Comparison of ENCODE assay signal across 19 cellular contexts in genomic region chr21:41497008-41497407, GRCh38. TPM values are rescaled to one million over a fixed set of nuclear protein-coding genes. Genes with fewer than 3 reads are reported as not detected.
DNase-seq lines count a peak whose midpoint lies in the region; ATAC-seq and TF ChIP-seq lines count a peak whose summit lies in the region.
"Had no signal": no experiment of that assay in that cellular context is flagged by ENCODE, and none has a peak within 500 bp of the region (broad histone marks: within the 10 kb centered on the region; RNA-seq: fewer than 3 reads in every experiment).

No MANE protein-coding gene starts in this region.

- no peaks in the 10 kb centered on the region for H3K27me3 ChIP-seq in Peyer's patch
- no peaks in the 10 kb centered on the region for H3K27me3 ChIP-seq in parathyroid adenoma (ENCODE audit: control insufficient read depth, insufficient read depth, low read length)
- H3K27me3 ChIP-seq in upper lobe of right lung = peaks cover 8% of the 10 kb centered on the region

- ATAC-seq in upper lobe of right lung = peak; percentile 31
- ATAC-seq: GM23338, Panc1 had no signal

- H3K9me3 ChIP-seq in Peyer's patch = no peaks in the 10 kb centered on the region
- no peaks in the 10 kb centered on the region for H3K9me3 ChIP-seq in parathyroid adenoma (ENCODE audit: control insufficient read depth, low read length)
- H3K9me3 ChIP-seq in upper lobe of right lung = no peaks in the 10 kb centered on the region

- peak overlapping the region; percentile 37 for H3K4me2 ChIP-seq in parathyroid adenoma (ENCODE audit: low read length)
- H3K4me2 ChIP-seq: GM23338 had no signal

- H3K36me3 ChIP-seq in Peyer's patch (peaks cover 0 to 38% (median 0%) of the 10 kb centered on the region in 3 donors), parathyroid adenoma (ENCODE audit: control insufficient read depth, insufficient read depth, low read length) (no peaks in the 10 kb centered on the region), upper lobe of right lung (no peaks in the 10 kb centered on the region)

- no peak for TF ChIP-seq POLR2A in Peyer's patch (IDR thresholded peaks at IDR 0.05)

- H3K4me3 ChIP-seq in Peyer's patch = no peak overlapping the region
- H3K4me3 ChIP-seq in parathyroid adenoma (ENCODE audit: low read depth, low read length) = no peak overlapping the region
- no peak overlapping the region for H3K4me3 ChIP-seq in upper lobe of right lung
- H3K4me3 ChIP-seq: GM23338 had no signal

- H2AFZ ChIP-seq in parathyroid adenoma = no peak overlapping the region
- H2AFZ ChIP-seq: GM23338 had no signal

- peak overlapping the region in 2 of 4 donors; percentile 58 to 90 for H3K27ac ChIP-seq in Peyer's patch
- no peak overlapping the region for H3K27ac ChIP-seq in parathyroid adenoma
- peak overlapping the region; percentile 11 for H3K27ac ChIP-seq in upper lobe of right lung

- peak in 2 of 3 donors; percentile 69 to 70 for DNase-seq in Peyer's patch
- DNase-seq in left kidney (ENCODE audit: low read depth, low spot score) = peak; percentile 40
- DNase-seq in upper lobe of right lung = no peak
- DNase-seq in GM13976 (ENCODE audit: low spot score) = no peak
- DNase-seq in cerebellar nuclear complex (lab: John Stamatoyannopoulos, UW) = no peak
- no peak for DNase-seq in activated CD4-positive, CD25-positive, alpha-beta regulatory T cell treated with anti-CD3 and anti-CD28 coated beads, Interleukin-2, amount 50 U/mL, for 72 hours
- DNase-seq: H9, IMR-90, KG1, MM.1S, NCI-H2029, NCI-H446, NCI-H524 treated with DMSO at 0.1 percent for 48 hours, SHP77 treated with DMSO at 0.1 percent for 48 hours had no signal

- in situ Hi-C loops in GM13976 (cut with MboI; ENCODE audit: low sequenced_read_pairs, unreplicated experiment) = no loop called here

- no peaks in the 10 kb centered on the region for H3K79me2 ChIP-seq in parathyroid adenoma

- intact Hi-C loops in upper lobe of right lung (cut with DNase I) = no loop called here

- H3K4me1 ChIP-seq in Peyer's patch (peaks cover 0 to 31% (median 0%) of the 10 kb centered on the region in 4 donors), parathyroid adenoma (no peaks in the 10 kb centered on the region), upper lobe of right lung (peaks cover 3% of the 10 kb centered on the region)

- H3K9ac ChIP-seq in parathyroid adenoma = no peak overlapping the region

- no peak for TF ChIP-seq CTCF in Peyer's patch (IDR thresholded peaks at IDR 0.05)
- no peak for TF ChIP-seq CTCF in parathyroid adenoma (IDR thresholded peaks at IDR 0.05)
- TF ChIP-seq CTCF in upper lobe of right lung (IDR thresholded peaks at IDR 0.05) = no peak
- TF ChIP-seq CTCF in GM13976 (IDR thresholded peaks at IDR 0.05; ENCODE audit: borderline replicate concordance, control extremely low read depth, extremely low read depth, insufficient read depth, missing control alignments) = no peak

RNA-seq across cellular contexts. Expression of gene TMPRSS2, which starts 10.9 kb away (rescaled TPM):
- total RNA-seq in Peyer's patch = 100 to 1,000 TPM in 3 of 4 donors, 10 to 100 TPM in 1; 39.6 to 419 (median 352) TPM
- total RNA-seq in upper lobe of right lung = 83.6 TPM
- total RNA-seq: A172, B cell, IMR-90 had no signal

Comparison
In these comparisons a context has a peak if more than half of its experiments do, and no peak if none do; other contexts are left out.
1. DNase-seq: peak in Peyer's patch (2 of 3) and left kidney (single experiment); none in upper lobe of right lung (single experiment), GM13976 (single experiment), cerebellar nuclear complex (0 of 2) and activated CD4-positive, CD25-positive, alpha-beta regulatory T cell treated with anti-CD3 and anti-CD28 coated beads, Interleukin-2, amount 50 U/mL, for 72 hours (single experiment).